In the genomic region with DNA sequence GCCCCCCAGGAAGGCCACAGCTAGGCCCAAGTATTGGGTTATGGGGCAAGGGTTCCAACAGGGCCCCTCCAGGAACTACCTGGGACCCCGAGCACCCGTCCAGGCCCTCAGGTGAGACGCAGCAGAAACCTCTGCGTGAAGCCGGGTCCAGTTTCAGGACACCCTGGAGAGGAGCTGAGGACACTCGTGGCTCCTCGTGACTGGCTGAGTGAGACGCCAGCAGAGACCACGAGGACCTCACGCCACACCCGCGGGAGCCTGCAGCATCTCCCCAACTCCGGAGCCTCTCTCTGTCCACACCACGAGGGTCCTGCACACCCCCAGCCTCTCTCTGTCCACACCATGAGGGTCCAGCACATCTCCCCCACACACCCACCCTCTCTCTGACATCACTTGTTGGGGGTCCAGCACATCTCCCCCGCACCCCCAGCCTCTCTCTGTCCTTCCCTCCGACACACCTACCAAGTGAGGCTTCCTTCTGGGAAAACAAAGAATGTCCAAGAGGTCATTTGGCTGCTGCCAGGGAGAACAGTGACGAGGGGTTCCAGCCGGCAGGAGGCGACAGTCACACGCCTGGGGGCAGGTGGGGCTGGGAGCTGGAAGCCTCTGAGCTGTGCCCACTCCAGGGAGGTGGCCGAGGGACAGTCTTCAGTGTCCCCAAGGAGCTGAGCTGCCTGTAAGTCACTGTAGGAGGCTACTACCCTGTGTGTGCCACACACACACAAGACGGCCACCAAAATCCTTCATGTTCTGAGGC, we compare ENCODE assay signal across 17 cellular contexts. TPM values are rescaled to one million over a fixed set of nuclear protein-coding genes. Genes with fewer than 3 reads are reported as not detected.
A peak's percentile ranks its signal among the peaks of the same experiment; 100 is the strongest.
DNase-seq lines count a peak whose midpoint lies in the region; ATAC-seq, FAIRE-seq and TF ChIP-seq lines count a peak whose summit lies in the region.
"Had no signal": no experiment of that assay in that cellular context is flagged by ENCODE, and none has a peak within 500 bp of the region (broad histone marks: within the 10 kb centered on the region; RNA-seq: fewer than 3 reads in every experiment).

No MANE protein-coding gene starts in this region.

- in situ Hi-C loops in HepG2 (cut with HindIII; ENCODE audit: extremely low pct_ligation_motif_present, low pct_unique_long_range_greater_than_20kb): no loop called here

- H3K79me2 ChIP-seq in PC-3 (ENCODE audit: low read length) (no peaks in the 10 kb centered on the region), HepG2 (ENCODE audit: insufficient read depth, low read length) (no peaks in the 10 kb centered on the region)

- TF ChIP-seq POLR2A in HepG2 (IDR thresholded peaks at IDR 0.05; ENCODE audit: insufficient read depth in 1 of 2, low read depth in 2 of 2, low read length in 2 of 2): no peak
- TF ChIP-seq POLR2A in suprapubic skin (IDR thresholded peaks at IDR 0.05): no peak

- H3K9me3 ChIP-seq in PC-3 (ENCODE audit: low read length): no peaks in the 10 kb centered on the region
- H3K9me3 ChIP-seq in HepG2 (ENCODE audit: low read length): no peaks in the 10 kb centered on the region
- no peaks in the 10 kb centered on the region for H3K9me3 ChIP-seq in suprapubic skin
- H3K9me3 ChIP-seq: MG63 had no signal

- no peak for TF ChIP-seq RAD21 in HepG2 (CRISPR knock-in tag; IDR thresholded peaks at IDR 0.05)

- no peak for FAIRE-seq in HepG2 (lab: Jason Lieb, UNC)

- 2% methylated on average over 8 of the region's 22 CpGs for WGBS in HepG2 (ENCODE audit: low lambda C conversion rate)
- 81% methylated on average over 20 of the region's 22 CpGs for WGBS in suprapubic skin

- TF ChIP-seq CTCF in GM12864 (IDR thresholded peaks at IDR 0.05; ENCODE audit: low read depth, low read length, missing control alignments): peak; percentile 6
- peak; percentile 28; the same call in 1 of the 2 replicates for TF ChIP-seq CTCF in PC-3 (conservative IDR thresholded peaks at IDR 0.05; ENCODE audit: low read depth, low read length)
- peak; percentile 58 for TF ChIP-seq CTCF in HepG2 (CRISPR knock-in tag; IDR thresholded peaks at IDR 0.05)
- TF ChIP-seq CTCF in suprapubic skin (IDR thresholded peaks at IDR 0.05): no peak

- H3K4me2 ChIP-seq in PC-3 (ENCODE audit: low read length): no peak overlapping the region
- H3K4me2 ChIP-seq in HepG2 (ENCODE audit: low read depth, low read length): no peak overlapping the region

- H3K9ac ChIP-seq in PC-3 (ENCODE audit: low read length) (no peak overlapping the region), HepG2 (ENCODE audit: insufficient read depth, low read depth, low read length) (no peak overlapping the region)

- CTCF ChIA-PET in PC-3 (lab: Charles Lee) (no interaction called here), HepG2 (lab: Yijun Ruan, JAX; ENCODE audit: low intra/inter-chr PET ratio, low total read pairs) (no interaction called here)

- H3K36me3 ChIP-seq in PC-3 (ENCODE audit: low read depth, low read length) (no peaks in the 10 kb centered on the region), HepG2 (replicated peaks in 1 of 2; ENCODE audit: control insufficient read depth in 1 of 2, insufficient read depth in 2 of 2, low read length in 2 of 2) (no peaks in the 10 kb centered on the region), suprapubic skin (no peaks in the 10 kb centered on the region)
- H3K36me3 ChIP-seq: MG63 had no signal

- TF ChIP-seq EP300 in HepG2 (IDR thresholded peaks at IDR 0.05; ENCODE audit: low read depth in 2 of 2, low read length in 2 of 2): no peak
- TF ChIP-seq EP300 in HepG2 (CRISPR knock-in tag; IDR thresholded peaks at IDR 0.05; ENCODE audit: borderline replicate concordance): no peak
- no peak for TF ChIP-seq EP300 in suprapubic skin (IDR thresholded peaks at IDR 0.05)

- H3K4me1 ChIP-seq in PC-3 (ENCODE audit: insufficient read depth, low read length) (no peaks in the 10 kb centered on the region), HepG2 (ENCODE audit: insufficient read depth, low read length) (no peaks in the 10 kb centered on the region), suprapubic skin (no peaks in the 10 kb centered on the region)

- H4K20me1 ChIP-seq in PC-3 (ENCODE audit: low read length) (no peaks in the 10 kb centered on the region), HepG2 (ENCODE audit: insufficient read depth, low read length) (no peaks in the 10 kb centered on the region)

- H3F3A ChIP-seq in PC-3 (ENCODE audit: low read length, unreplicated experiment): no peaks in the 10 kb centered on the region

- intact Hi-C loops in PC-3 (cut with micrococcal nuclease): no loop called here
- intact Hi-C loops in HepG2 (cut with micrococcal nuclease; ENCODE audit: unreplicated experiment): no loop called here

- BruUV-seq in PC-3 (replicated peaks; lab: Mats Ljungman, UMichigan) (no TSS peak), HepG2 (replicated peaks; lab: Mats Ljungman, UMichigan) (no TSS peak)

- H2AFZ ChIP-seq in PC-3 (ENCODE audit: low read length): no peak overlapping the region
- H2AFZ ChIP-seq in HepG2 (ENCODE audit: low read length): no peak overlapping the region

- H3K27ac ChIP-seq in PC-3 (ENCODE audit: low read length) (no peak overlapping the region), HepG2 (ENCODE audit: extremely low read length, insufficient read depth, low read length) (no peak overlapping the region), suprapubic skin (no peak overlapping the region)

- POLR2A ChIA-PET in PC-3 (lab: Charles Lee; ENCODE audit: unreplicated experiment) (no interaction called here), HepG2 (lab: Yijun Ruan, JAX) (no interaction called here)

- H3K4me3 ChIP-seq in GM12864 (ENCODE audit: low read depth, low read length) (no peak overlapping the region), PC-3 (ENCODE audit: low read length) (no peak overlapping the region), HepG2 (replicated peaks in 1 of 3; ENCODE audit: insufficient read depth in 1 of 3, low read depth in 2 of 3, low read length in 3 of 3) (no peak overlapping the region), suprapubic skin (no peak overlapping the region)
- H3K4me3 ChIP-seq: MG63 had no signal

- H3K9me2 ChIP-seq in PC-3 (replicated peaks; ENCODE audit: low read length): no peaks in the 10 kb centered on the region

- H3K27me3 ChIP-seq in PC-3 (ENCODE audit: low read length): peaks cover 31% of the 10 kb centered on the region; the same call in 1 of the 2 replicates
- peaks cover 0 to 60% of the 10 kb centered on the region in 2 experiments; a peak in 4 of 5 replicates for H3K27me3 ChIP-seq in HepG2 (ENCODE audit: control insufficient read depth in 1 of 2, insufficient read depth in 2 of 2, low read length in 2 of 2)
- H3K27me3 ChIP-seq in suprapubic skin: peaks cover 54% of the 10 kb centered on the region

- no peak for DNase-seq in GM12864 (ENCODE audit: low read depth)
- DNase-seq in PC-3: no peak
- no peak for DNase-seq in HepG2 (ENCODE audit: low spot score)
- peak; percentile 32 to 61 for DNase-seq in suprapubic skin (ENCODE audit: low spot score in 2 of 2)
- DNase-seq in HuH-7.5 (ENCODE audit: low spot score): no peak
- no peak for DNase-seq in OCI-M1 (lab: John Stamatoyannopoulos, UW)
- DNase-seq: Calu3; CD4-positive, CD25-positive, alpha-beta regulatory T cell; DMS79; GOT3; Karpas-422; MG63; NCI-H1092; NCI-H2081 treated with DMSO at 0.1 percent for 48 hours; NCI-H510A treated with DMSO at 0.1 percent for 48 hours; SHP77 treated with DMSO at 0.1 percent for 48 hours had no signal

- ATAC-seq in PC-3: no peak
- peak; percentile 58 for ATAC-seq in HepG2
- ATAC-seq in HG03196 (IDR thresholded peaks at IDR 0.05; ENCODE audit: unreplicated experiment): no peak

TF ChIP-seq in HepG2, 621 proteins besides CTCF, POLR2A, EP300 and RAD21 (continues in another document):
- TF ChIP-seq, protein P1, sequence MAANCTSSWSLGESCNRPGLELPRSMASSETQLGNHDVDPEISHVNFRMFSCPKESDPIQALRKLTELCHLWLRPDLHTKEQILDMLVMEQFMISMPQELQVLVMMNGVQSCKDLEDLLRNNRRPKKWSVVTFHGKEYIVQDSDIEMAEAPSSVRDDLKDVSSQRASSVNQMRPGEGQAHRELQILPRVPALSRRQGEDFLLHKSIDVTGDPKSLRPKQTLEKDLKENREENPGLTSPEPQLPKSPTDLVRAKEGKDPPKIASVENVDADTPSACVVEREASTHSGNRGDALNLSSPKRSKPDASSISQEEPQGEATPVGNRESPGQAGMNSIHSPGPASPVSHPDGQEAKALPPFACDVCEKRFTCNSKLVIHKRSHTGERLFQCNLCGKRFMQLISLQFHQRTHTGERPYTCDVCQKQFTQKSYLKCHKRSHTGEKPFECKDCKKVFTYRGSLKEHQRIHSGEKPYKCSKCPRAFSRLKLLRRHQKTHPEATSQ (CRISPR knock-in tag; IDR thresholded peaks at IDR 0.05; ENCODE audit: borderline replicate concordance): no peak
- TF ChIP-seq NCOA2 (CRISPR knock-in tag; IDR thresholded peaks at IDR 0.05) (no peak), ZNF781 (CRISPR knock-in tag; IDR thresholded peaks at IDR 0.05; ENCODE audit: borderline replicate concordance, not compliant biosample characterization) (no peak), ZNF333 (CRISPR knock-in tag; IDR thresholded peaks at IDR 0.05; ENCODE audit: borderline replicate concordance) (no peak)

RNA-seq across cellular contexts. Expression of a gene that starts 46.1 kb away (rescaled TPM):
- total RNA-seq in PC-3 (2014; rRNA removed) (30.6 and 40.3 TPM in 2 replicates), HepG2 (2016; rRNA removed; fragmentation: Illumina TruSeq; extraction: Trizol) (33.2 and 34.4 TPM in 2 replicates), suprapubic skin (10 to 100 TPM; 22.6 to 67.2 (median 30.1) TPM)
- total RNA-seq in HepG2 (2016; cell fraction: cytosol; rRNA removed; fragmentation: Illumina TruSeq; extraction: Trizol; ENCODE audit: low read depth): 47.7 and 48.9 TPM in 2 replicates
- 31.4 and 33.7 TPM in 2 replicates for total RNA-seq in HepG2 (2016; cell fraction: insoluble cytoplasmic fraction; rRNA removed; fragmentation: Illumina TruSeq; extraction: Trizol)
- total RNA-seq in HepG2 (2016; cell fraction: membrane; rRNA removed; fragmentation: Illumina TruSeq; extraction: Trizol): 86.0 and 86.6 TPM in 2 replicates
- 29.7 and 31.1 TPM in 2 replicates for total RNA-seq in HepG2 (2016; cell fraction: nucleus; rRNA removed; fragmentation: Illumina TruSeq; extraction: Trizol)
- 32.7 TPM in 2 replicates for polyA plus RNA-seq in HepG2 (2011; rRNA removed)
- polyA plus RNA-seq in HepG2 (2011; cell fraction: cytosol; rRNA removed): 31.1 and 33.7 TPM in 2 replicates
- 42.0 and 48.5 TPM in 2 replicates for polyA plus RNA-seq in HepG2 (2011; cell fraction: nucleus; rRNA removed)
- 26.5 and 33.1 TPM in 2 replicates for polyA plus RNA-seq in HepG2 (2012)
- polyA plus RNA-seq in HepG2 (2016; cell fraction: cytosol; fragmentation: Illumina TruSeq; extraction: Trizol; ENCODE audit: low read depth): 64.7 and 70.1 TPM in 2 replicates
- 40.4 and 47.0 TPM in 2 replicates for polyA plus RNA-seq in HepG2 (2016; cell fraction: insoluble cytoplasmic fraction; fragmentation: Illumina TruSeq; extraction: Trizol; ENCODE audit: low read depth)
- polyA plus RNA-seq in HepG2 (2016; cell fraction: membrane; fragmentation: Illumina TruSeq; extraction: Trizol; ENCODE audit: low read depth): 94.1 and 94.6 TPM in 2 replicates
- 53.3 and 54.4 TPM in 2 replicates for polyA plus RNA-seq in HepG2 (2016; cell fraction: nucleus; fragmentation: Illumina TruSeq; extraction: Trizol; ENCODE audit: insufficient read depth, low read depth)
- polyA minus RNA-seq in HepG2 (2011; rRNA and poly(A)+ RNA removed; ENCODE audit: low replicate concordance): 40.2 and 62.1 TPM in 2 replicates
- 16.4 and 18.6 TPM in 2 replicates for polyA minus RNA-seq in HepG2 (2011; cell fraction: cytosol; rRNA and poly(A)+ RNA removed)
- polyA minus RNA-seq in HepG2 (2011; cell fraction: nucleus; rRNA and poly(A)+ RNA removed): 44.7 and 44.8 TPM in 2 replicates

Comparison
In these comparisons a context has a peak if more than half of its experiments do, and no peak if none do; other contexts are left out.
1. DNase-seq: peak in suprapubic skin (2 of 2); none in GM12864 (single experiment), PC-3 (single experiment), HepG2 (single experiment), HuH-7.5 (single experiment) and OCI-M1 (single experiment).
2. CTCF ChIP-seq: peak in GM12864 (single experiment), PC-3 (single experiment) and HepG2 (single experiment); none in suprapubic skin (0 of 2).